1 cellular context compared by ENCODE assay signal in genomic region chr1:59272507-59272906, GRCh38.
TF ChIP-seq lines count a peak whose summit lies in the region.

No MANE protein-coding gene starts in this region.

TF ChIP-seq in GM23338, 12 proteins besides CTCF, POLR2A, EP300 and RAD21 (continued from another document):
- TF ChIP-seq, protein P1, sequence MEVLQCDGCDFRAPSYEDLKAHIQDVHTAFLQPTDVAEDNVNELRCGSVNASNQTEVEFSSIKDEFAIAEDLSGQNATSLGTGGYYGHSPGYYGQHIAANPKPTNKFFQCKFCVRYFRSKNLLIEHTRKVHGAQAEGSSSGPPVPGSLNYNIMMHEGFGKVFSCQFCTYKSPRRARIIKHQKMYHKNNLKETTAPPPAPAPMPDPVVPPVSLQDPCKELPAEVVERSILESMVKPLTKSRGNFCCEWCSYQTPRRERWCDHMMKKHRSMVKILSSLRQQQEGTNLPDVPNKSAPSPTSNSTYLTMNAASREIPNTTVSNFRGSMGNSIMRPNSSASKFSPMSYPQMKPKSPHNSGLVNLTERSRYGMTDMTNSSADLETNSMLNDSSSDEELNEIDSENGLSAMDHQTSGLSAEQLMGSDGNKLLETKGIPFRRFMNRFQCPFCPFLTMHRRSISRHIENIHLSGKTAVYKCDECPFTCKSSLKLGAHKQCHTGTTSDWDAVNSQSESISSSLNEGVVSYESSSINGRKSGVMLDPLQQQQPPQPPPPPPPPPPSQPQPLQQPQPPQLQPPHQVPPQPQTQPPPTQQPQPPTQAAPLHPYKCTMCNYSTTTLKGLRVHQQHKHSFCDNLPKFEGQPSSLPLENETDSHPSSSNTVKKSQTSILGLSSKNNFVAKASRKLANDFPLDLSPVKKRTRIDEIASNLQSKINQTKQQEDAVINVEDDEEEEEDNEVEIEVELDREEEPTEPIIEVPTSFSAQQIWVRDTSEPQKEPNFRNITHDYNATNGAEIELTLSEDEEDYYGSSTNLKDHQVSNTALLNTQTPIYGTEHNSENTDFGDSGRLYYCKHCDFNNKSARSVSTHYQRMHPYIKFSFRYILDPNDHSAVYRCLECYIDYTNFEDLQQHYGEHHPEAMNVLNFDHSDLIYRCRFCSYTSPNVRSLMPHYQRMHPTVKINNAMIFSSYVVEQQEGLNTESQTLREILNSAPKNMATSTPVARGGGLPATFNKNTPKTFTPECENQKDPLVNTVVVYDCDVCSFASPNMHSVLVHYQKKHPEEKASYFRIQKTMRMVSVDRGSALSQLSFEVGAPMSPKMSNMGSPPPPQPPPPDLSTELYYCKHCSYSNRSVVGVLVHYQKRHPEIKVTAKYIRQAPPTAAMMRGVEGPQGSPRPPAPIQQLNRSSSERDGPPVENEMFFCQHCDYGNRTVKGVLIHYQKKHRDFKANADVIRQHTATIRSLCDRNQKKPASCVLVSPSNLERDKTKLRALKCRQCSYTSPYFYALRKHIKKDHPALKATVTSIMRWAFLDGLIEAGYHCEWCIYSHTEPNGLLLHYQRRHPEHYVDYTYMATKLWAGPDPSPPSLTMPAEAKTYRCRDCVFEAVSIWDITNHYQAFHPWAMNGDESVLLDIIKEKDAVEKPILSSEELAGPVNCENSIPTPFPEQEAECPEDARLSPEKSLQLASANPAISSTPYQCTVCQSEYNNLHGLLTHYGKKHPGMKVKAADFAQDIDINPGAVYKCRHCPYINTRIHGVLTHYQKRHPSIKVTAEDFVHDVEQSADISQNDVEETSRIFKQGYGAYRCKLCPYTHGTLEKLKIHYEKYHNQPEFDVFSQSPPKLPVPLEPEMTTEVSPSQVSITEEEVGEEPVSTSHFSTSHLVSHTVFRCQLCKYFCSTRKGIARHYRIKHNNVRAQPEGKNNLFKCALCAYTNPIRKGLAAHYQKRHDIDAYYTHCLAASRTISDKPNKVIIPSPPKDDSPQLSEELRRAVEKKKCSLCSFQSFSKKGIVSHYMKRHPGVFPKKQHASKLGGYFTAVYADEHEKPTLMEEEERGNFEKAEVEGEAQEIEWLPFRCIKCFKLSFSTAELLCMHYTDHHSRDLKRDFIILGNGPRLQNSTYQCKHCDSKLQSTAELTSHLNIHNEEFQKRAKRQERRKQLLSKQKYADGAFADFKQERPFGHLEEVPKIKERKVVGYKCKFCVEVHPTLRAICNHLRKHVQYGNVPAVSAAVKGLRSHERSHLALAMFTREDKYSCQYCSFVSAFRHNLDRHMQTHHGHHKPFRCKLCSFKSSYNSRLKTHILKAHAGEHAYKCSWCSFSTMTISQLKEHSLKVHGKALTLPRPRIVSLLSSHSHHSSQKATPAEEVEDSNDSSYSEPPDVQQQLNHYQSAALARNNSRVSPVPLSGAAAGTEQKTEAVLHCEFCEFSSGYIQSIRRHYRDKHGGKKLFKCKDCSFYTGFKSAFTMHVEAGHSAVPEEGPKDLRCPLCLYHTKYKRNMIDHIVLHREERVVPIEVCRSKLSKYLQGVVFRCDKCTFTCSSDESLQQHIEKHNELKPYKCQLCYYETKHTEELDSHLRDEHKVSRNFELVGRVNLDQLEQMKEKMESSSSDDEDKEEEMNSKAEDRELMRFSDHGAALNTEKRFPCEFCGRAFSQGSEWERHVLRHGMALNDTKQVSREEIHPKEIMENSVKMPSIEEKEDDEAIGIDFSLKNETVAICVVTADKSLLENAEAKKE (CRISPR knock-in tag; IDR thresholded peaks at IDR 0.05), result no peak
- no peak for TF ChIP-seq CREB1 (CRISPR knock-in tag; IDR thresholded peaks at IDR 0.05; ENCODE audit: low read depth)
